ENCODE assay signal across 15 cellular contexts in the genomic region with DNA sequence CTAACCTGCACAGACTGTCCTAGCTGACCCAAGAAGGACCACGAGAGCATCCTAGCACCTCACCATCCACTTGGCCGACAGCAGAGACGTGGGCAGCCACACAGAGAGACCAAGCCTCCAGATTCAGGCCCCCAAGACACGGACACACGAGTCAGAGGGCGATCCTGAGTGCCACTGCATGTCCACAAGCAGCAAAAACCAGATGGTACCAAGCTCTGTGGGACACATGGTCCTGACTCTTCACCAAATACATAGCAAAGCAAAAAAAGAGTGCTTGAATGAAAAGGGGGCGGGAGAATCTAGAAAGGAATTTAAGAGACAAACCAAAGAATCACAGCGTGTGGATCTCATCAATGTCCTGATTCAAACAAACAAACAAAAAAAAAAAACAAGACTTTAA. TPM values are rescaled to one million over a fixed set of nuclear protein-coding genes. Genes with fewer than 3 reads are reported as not detected.
A peak's percentile ranks its signal among the peaks of the same experiment; 100 is the strongest.
DNase-seq lines count a peak whose midpoint lies in the region; ATAC-seq and TF ChIP-seq lines count a peak whose summit lies in the region.
"Had no signal": no experiment of that assay in that cellular context is flagged by ENCODE, and none has a peak within 500 bp of the region (broad histone marks: within the 10 kb centered on the region; RNA-seq: fewer than 3 reads in every experiment).

No MANE protein-coding gene starts in this region.

- H3K27me3 ChIP-seq in transverse colon = no peaks in the 10 kb centered on the region

- H3K4me1 ChIP-seq in transverse colon = peaks cover 10 to 50% (median 39%) of the 10 kb centered on the region in 4 donors

- peaks cover 6% of the 10 kb centered on the region for H3K36me3 Mint-ChIP-seq in activated naive CD8-positive, alpha-beta T cell treated with anti-CD3 and anti-CD28 coated beads for 36 hours
- peaks cover 5% of the 10 kb centered on the region for H3K36me3 Mint-ChIP-seq in activated naive CD8-positive, alpha-beta T cell treated with anti-CD3 and anti-CD28 coated beads, Interleukin-2, amount 50 U/mL, for 24 hours (ENCODE audit: low read depth)
- H3K36me3 Mint-ChIP-seq in nephron (ENCODE audit: low read depth) = peaks cover 12% of the 10 kb centered on the region

- H3K4me1 Mint-ChIP-seq in activated naive CD8-positive, alpha-beta T cell treated with anti-CD3 and anti-CD28 coated beads for 36 hours = peaks cover 33% of the 10 kb centered on the region
- H3K4me1 Mint-ChIP-seq in activated naive CD8-positive, alpha-beta T cell treated with anti-CD3 and anti-CD28 coated beads, Interleukin-2, amount 50 U/mL, for 24 hours = peaks cover 29% of the 10 kb centered on the region
- peaks cover 50% of the 10 kb centered on the region for H3K4me1 Mint-ChIP-seq in nephron

- TF ChIP-seq CTCF in nephron (IDR thresholded peaks at IDR 0.05; ENCODE audit: unreplicated experiment in 3 of 3) (no peak), transverse colon (IDR thresholded peaks at IDR 0.05) (no peak)

- in situ Hi-C loops in transverse colon (cut with MboI; ENCODE audit: low pct_ligation_motif_present in 1 of 4, low pct_unique_long_range_greater_than_20kb in 1 of 4, low sequenced_read_pairs in 3 of 4) = no loop called here

- 87% methylated on average over 8 of the region's 8 CpGs; no CpG with 5 or more reads in 1 of the 2 donors for WGBS in transverse colon (ENCODE audit: low coverage in 1 of 2), 2 donors

- TF ChIP-seq POLR2A in transverse colon (IDR thresholded peaks at IDR 0.05) = no peak

- no peaks in the 10 kb centered on the region for H3K9me3 ChIP-seq in transverse colon

- no peak overlapping the region for H3K4me3 ChIP-seq in transverse colon
- H3K4me3 ChIP-seq: PC-9 had no signal

- no peaks in the 10 kb centered on the region for H3K36me3 ChIP-seq in transverse colon

- intact Hi-C loops in transverse colon (cut with DNase I; ENCODE audit: low total_unique reads) = no loop called here

- H3K4me3 Mint-ChIP-seq in activated naive CD8-positive, alpha-beta T cell treated with anti-CD3 and anti-CD28 coated beads for 36 hours = no peak overlapping the region
- H3K4me3 Mint-ChIP-seq in activated naive CD8-positive, alpha-beta T cell treated with anti-CD3 and anti-CD28 coated beads, Interleukin-2, amount 50 U/mL, for 24 hours = no peak overlapping the region
- no peak overlapping the region for H3K4me3 Mint-ChIP-seq in nephron
- H3K4me3 Mint-ChIP-seq: T-cell had no signal

- no peaks in the 10 kb centered on the region for H3K27me3 Mint-ChIP-seq in activated naive CD8-positive, alpha-beta T cell treated with anti-CD3 and anti-CD28 coated beads for 36 hours
- no peaks in the 10 kb centered on the region for H3K27me3 Mint-ChIP-seq in activated naive CD8-positive, alpha-beta T cell treated with anti-CD3 and anti-CD28 coated beads, Interleukin-2, amount 50 U/mL, for 24 hours
- peaks cover 3% of the 10 kb centered on the region for H3K27me3 Mint-ChIP-seq in nephron (ENCODE audit: low read depth)
- H3K27me3 Mint-ChIP-seq: T-cell had no signal

- peak overlapping the region in 3 of 4 donors; percentile 18 to 50 (median 46) for H3K27ac ChIP-seq in transverse colon
- H3K27ac ChIP-seq: PC-9 had no signal

- no peak for TF ChIP-seq EP300 in transverse colon (IDR thresholded peaks at IDR 0.05; ENCODE audit: low read depth)

- peak overlapping the region; percentile 2 for H3K27ac Mint-ChIP-seq in activated naive CD8-positive, alpha-beta T cell treated with anti-CD3 and anti-CD28 coated beads for 36 hours
- no peak overlapping the region for H3K27ac Mint-ChIP-seq in activated naive CD8-positive, alpha-beta T cell treated with anti-CD3 and anti-CD28 coated beads, Interleukin-2, amount 50 U/mL, for 24 hours
- peak overlapping the region; percentile 38 to 71 (median 39) for H3K27ac Mint-ChIP-seq in nephron
- H3K27ac Mint-ChIP-seq: T-cell had no signal

- DNase-seq in activated naive CD8-positive, alpha-beta T cell treated with anti-CD3 and anti-CD28 coated beads for 36 hours = no peak
- DNase-seq in activated naive CD8-positive, alpha-beta T cell treated with anti-CD3 and anti-CD28 coated beads, Interleukin-2, amount 50 U/mL, for 24 hours = no peak
- peak; percentile 59 for DNase-seq in cerebellar cortex (ENCODE audit: low spot score)
- no peak for DNase-seq in transverse colon
- no peak for DNase-seq in NCI-H146 treated with DMSO at 0.1 percent for 48 hours (lab: John Stamatoyannopoulos, UW; ENCODE audit: unreplicated experiment)
- no peak for DNase-seq in Ammon's horn (ENCODE audit: low spot score)
- DNase-seq: activated CD4-positive, alpha-beta T cell treated with anti-CD3 and anti-CD28 coated beads for 1 hour; activated T-cell treated with anti-CD3 and anti-CD28 coated beads for 4 hours; KG1; NCI-H524 treated with DMSO at 0.1 percent for 48 hours; PC-9; stimulated activated CD4-positive, alpha-beta T cell treated with anti-CD3 and anti-CD28 coated beads, Interleukin-4, amount 100 ng/mL, for 24 hours; T-cell had no signal

- ATAC-seq in activated naive CD8-positive, alpha-beta T cell treated with anti-CD3 and anti-CD28 coated beads, Interleukin-2, amount 50 U/mL, for 24 hours = no peak
- ATAC-seq in activated CD4-positive, CD25-positive, alpha-beta regulatory T cell treated with anti-CD3 and anti-CD28 coated beads, Interleukin-2, amount 50 U/mL, for 24 hours = no peak

- no peaks in the 10 kb centered on the region for H3K9me3 Mint-ChIP-seq in activated naive CD8-positive, alpha-beta T cell treated with anti-CD3 and anti-CD28 coated beads for 36 hours
- H3K9me3 Mint-ChIP-seq in activated naive CD8-positive, alpha-beta T cell treated with anti-CD3 and anti-CD28 coated beads, Interleukin-2, amount 50 U/mL, for 24 hours = no peaks in the 10 kb centered on the region
- no peaks in the 10 kb centered on the region for H3K9me3 Mint-ChIP-seq in nephron
- H3K9me3 Mint-ChIP-seq: T-cell had no signal

RNA-seq across cellular contexts. Expression of a gene that starts 45.2 kb away (rescaled TPM):
- total RNA-seq in activated naive CD8-positive, alpha-beta T cell treated with anti-CD3 and anti-CD28 coated beads for 36 hours = 10 to 100 TPM; 55.2 to 56.8 TPM
- 10 to 100 TPM; 12.3 to 34.6 (median 19.7) TPM for total RNA-seq in transverse colon
